Comparison of ENCODE assay signal across 19 cellular contexts in the genomic region with DNA sequence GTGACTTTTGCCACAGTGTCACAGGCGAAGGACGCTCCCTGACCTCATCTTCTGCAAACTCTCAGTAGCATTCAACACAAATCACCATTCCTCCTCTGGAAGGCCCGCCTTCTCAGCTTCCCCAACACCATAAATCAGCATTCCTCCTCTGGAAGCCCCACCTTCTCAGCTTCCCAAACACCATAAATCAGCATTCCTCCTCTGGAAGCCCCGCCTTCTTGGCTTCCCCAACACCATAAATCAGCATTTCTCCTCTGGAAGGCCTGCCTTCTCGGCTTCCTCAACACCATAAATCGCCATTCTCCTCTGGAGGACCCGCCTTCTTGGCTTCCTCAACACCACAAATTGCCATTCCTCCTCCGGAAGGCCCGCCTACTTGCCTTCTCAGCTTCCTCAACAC.
DNase-seq lines count a peak whose midpoint lies in the region; FAIRE-seq and TF ChIP-seq lines count a peak whose summit lies in the region.
"Had no signal": no experiment of that assay in that cellular context is flagged by ENCODE, and none has a peak within 500 bp of the region (broad histone marks: within the 10 kb centered on the region; RNA-seq: fewer than 3 reads in every experiment).

No MANE protein-coding gene starts in this region.

- H4K8ac ChIP-seq in mesenchymal stem cell (ENCODE audit: low read length) = no peak overlapping the region

- in situ Hi-C loops in Caki2 (cut with HindIII; ENCODE audit: low pct_unique_long_range_greater_than_20kb, low sequenced_read_pairs) = no loop called here

- no peaks in the 10 kb centered on the region for H3K36me3 ChIP-seq in mesenchymal stem cell (ENCODE audit: control insufficient read depth in 1 of 2, insufficient read depth in 2 of 2, low read depth in 1 of 2, low read length in 2 of 2)
- H3K36me3 ChIP-seq: BLaER1 treated with 17β-estradiol and CSF1 and Interleukin-3, amounts not matched to agents 10 nM and 100 nM had no signal

- no peaks in the 10 kb centered on the region for H3K27me3 ChIP-seq in mesenchymal stem cell (ENCODE audit: control insufficient read depth in 1 of 2, insufficient read depth in 1 of 2, low read length in 2 of 2)

- TF ChIP-seq EP300 in Ishikawa (IDR thresholded peaks at IDR 0.05; ENCODE audit: borderline replicate concordance) = no peak

- H3K9me3 ChIP-seq in mesenchymal stem cell (ENCODE audit: control insufficient read depth, low read length) = peaks cover 11% of the 10 kb centered on the region
- H3K9me3 ChIP-seq: A549 had no signal

- H2BK12ac ChIP-seq in mesenchymal stem cell (ENCODE audit: low read length in 2 of 2) = no peak overlapping the region

- H2BK120ac ChIP-seq in mesenchymal stem cell (ENCODE audit: low read depth, low read length) = no peak overlapping the region

- H3K27ac ChIP-seq in mesenchymal stem cell (ENCODE audit: low read length, poor library complexity, severe bottlenecking) = no peak overlapping the region
- H3K27ac ChIP-seq: A549; BLaER1 treated with 17β-estradiol and CSF1 and Interleukin-3, amounts not matched to agents 10 nM and 100 nM; GM23248 had no signal

- no peak overlapping the region for H3K4me3 ChIP-seq in mesenchymal stem cell (ENCODE audit: insufficient read depth in 1 of 2, low read depth in 1 of 2, low read length in 2 of 2)
- H3K4me3 ChIP-seq: A549; BLaER1 treated with 17β-estradiol and CSF1 and Interleukin-3, amounts not matched to agents 10 nM and 100 nM; GM23248 had no signal

- FAIRE-seq in GM19239 (lab: Jason Lieb, UNC) = no peak
- FAIRE-seq: A549, G401.6, GM12891, HepG2, HTR-8/SVneo had no signal

- H3K4me2 ChIP-seq in mesenchymal stem cell (ENCODE audit: low read length, poor library complexity, severe bottlenecking) = no peak overlapping the region
- H3K4me2 ChIP-seq: A549; BLaER1 treated with 17β-estradiol and CSF1 and Interleukin-3, amounts not matched to agents 10 nM and 100 nM had no signal

- H3K18ac ChIP-seq in mesenchymal stem cell (ENCODE audit: low read depth in 1 of 2, low read length in 2 of 2) = no peak overlapping the region

- H3K23ac ChIP-seq in mesenchymal stem cell (ENCODE audit: low read length in 2 of 2) = no peak overlapping the region

- no peak overlapping the region for H3K4ac ChIP-seq in mesenchymal stem cell (ENCODE audit: low read depth in 1 of 2, low read length in 2 of 2)

- H2AFZ ChIP-seq in mesenchymal stem cell (ENCODE audit: low read depth, low read length) = no peak overlapping the region
- H2AFZ ChIP-seq: GM23248 had no signal

- no peaks in the 10 kb centered on the region for H3K4me1 ChIP-seq in mesenchymal stem cell (ENCODE audit: control insufficient read depth, insufficient read depth, low read depth, low read length)
- H3K4me1 ChIP-seq: A549; BLaER1 treated with 17β-estradiol and CSF1 and Interleukin-3, amounts not matched to agents 10 nM and 100 nM had no signal

- no peak overlapping the region for H2BK5ac ChIP-seq in mesenchymal stem cell (ENCODE audit: low read depth, low read length, poor library complexity, severe bottlenecking)

- no peak overlapping the region for H4K91ac ChIP-seq in mesenchymal stem cell (ENCODE audit: low read length)

- H3K14ac ChIP-seq in mesenchymal stem cell (ENCODE audit: low read length in 2 of 2) = no peak overlapping the region

- no peak overlapping the region for H2BK15ac ChIP-seq in mesenchymal stem cell (ENCODE audit: low read depth, poor library complexity, severe bottlenecking)

- no peak overlapping the region for H2AK5ac ChIP-seq in mesenchymal stem cell (ENCODE audit: low read length, severe bottlenecking)

- H3K9ac ChIP-seq in mesenchymal stem cell (ENCODE audit: low read length) = no peak overlapping the region
- H3K9ac ChIP-seq: BLaER1 treated with 17β-estradiol and CSF1 and Interleukin-3, amounts not matched to agents 10 nM and 100 nM; GM23248 had no signal

- peak; percentile 26 for DNase-seq in Caki2 (ENCODE audit: low read depth)
- DNase-seq in islet precursor cell = peak; percentile 67
- DNase-seq in mesenchymal stem cell = no peak
- no peak for DNase-seq in cerebellar cortex (ENCODE audit: low spot score)
- no peak for DNase-seq in inferior parietal cortex (ENCODE audit: extremely low spot score)
- DNase-seq in GM19239 (ENCODE audit: insufficient read length, low spot score) = no peak
- DNase-seq: Calu3; CD4-positive, CD25-positive, alpha-beta regulatory T cell; DMS 273 treated with DMSO at 0.1 percent for 48 hours; GM23248; H7; Karpas-422 had no signal

- H3K79me1 ChIP-seq in mesenchymal stem cell (replicated peaks; ENCODE audit: low read length, poor library complexity, severe bottlenecking) = no peaks in the 10 kb centered on the region

- TF ChIP-seq RAD21 in Ishikawa (IDR thresholded peaks at IDR 0.05; ENCODE audit: low read depth) = no peak

- 56% methylated on average over 9 of the region's 9 CpGs for WGBS in mesenchymal stem cell

TF ChIP-seq in Ishikawa, 13 proteins besides CTCF, POLR2A, EP300 and RAD21:
- peak; percentile 87 for TF ChIP-seq TEAD4 (IDR thresholded peaks at IDR 0.05)
- TF ChIP-seq TAF1 (IDR thresholded peaks at IDR 0.05; ENCODE audit: low read depth) = no peak

Comparison
In these comparisons a context has a peak if more than half of its experiments do, and no peak if none do; other contexts are left out.
1. DNase-seq: peak in Caki2 (single experiment) and islet precursor cell (single experiment); none in mesenchymal stem cell (single experiment), cerebellar cortex (single experiment), inferior parietal cortex (single experiment) and GM19239 (single experiment).